In genomic region chr21:33025471-33026298, GRCh38 we compare ENCODE assay signal across 10 cellular contexts. TPM values are rescaled to one million over a fixed set of nuclear protein-coding genes. Genes with fewer than 3 reads are reported as not detected.
DNase-seq lines count a peak whose midpoint lies in the region; ATAC-seq, FAIRE-seq and TF ChIP-seq lines count a peak whose summit lies in the region.
"Had no signal": no experiment of that assay in that cellular context is flagged by ENCODE, and none has a peak within 500 bp of the region (broad histone marks: within the 10 kb centered on the region; RNA-seq: fewer than 3 reads in every experiment).

Gene OLIG2 (plus strand): TSS chr21:33025935. CDS start chr21:33026863, 928 bp downstream.

- in situ Hi-C loops in K562 (cut with MboI), result no loop called here

- no peaks in the 10 kb centered on the region for H3K9me1 ChIP-seq in K562 (ENCODE audit: control insufficient read depth, insufficient read depth, low read length)

- H3K4me2 ChIP-seq in K562 (ENCODE audit: insufficient read depth, low read length), result no peak within 1 kb of the TSS
- peak within 1 kb of the TSS; percentile 79 for H3K4me2 ChIP-seq in neural progenitor cell

- no peaks in the 10 kb centered on the region for H3K79me2 ChIP-seq in K562 (ENCODE audit: control insufficient read depth, insufficient read depth, low read length)
- no peaks in the 10 kb centered on the region for H3K79me2 ChIP-seq in neural progenitor cell (ENCODE audit: low read depth)

- no peak for FAIRE-seq in K562 (lab: Jason Lieb, UNC)

- H3K27me3 ChIP-seq in K562 (ENCODE audit: control insufficient read depth in 2 of 2, insufficient read depth in 2 of 2, low read length in 2 of 2) (peaks cover 78 to 88% of the 10 kb centered on the region in 2 experiments), neural progenitor cell (peaks cover 100% of the 10 kb centered on the region), thyroid gland (peaks cover 57% of the 10 kb centered on the region), tibial nerve (peaks cover 14 to 99% of the 10 kb centered on the region in 2 donors)

- DNase-seq in EH (ENCODE audit: low read depth) (peak; percentile 18), NCI-H1694 (lab: John Stamatoyannopoulos, UW) (peak; percentile 62), K562 (ENCODE audit: extremely low read depth in 1 of 4, low spot score in 3 of 4) (peak in 3 of 4 experiments; percentile 32 to 38 (median 36)), neural progenitor cell (ENCODE audit: low spot score) (peak; percentile 96), thyroid gland (no peak), NAMALWA (ENCODE audit: low spot score) (no peak), tibial nerve (ENCODE audit: low spot score in 2 of 2) (no peak), T1000 (lab: John Stamatoyannopoulos, UW) (no peak)

- intact Hi-C loops in K562 (cut with micrococcal nuclease) (no loop called here), thyroid gland (cut with DNase I) (no loop called here)

- ATAC-seq in K562, result peak; percentile 22; the same call in 1 of the 3 replicates

- H3K4me3 Mint-ChIP-seq in neural progenitor cell, result peak within 1 kb of the TSS; percentile 88

- H2AFZ ChIP-seq in K562 (ENCODE audit: low read depth, low read length) (no peak within 1 kb of the TSS), neural progenitor cell (replicated peaks) (peak within 1 kb of the TSS; percentile 59)

- H3K27ac ChIP-seq in K562 (ENCODE audit: extremely low read depth, low read depth, low read length) (no peak within 1 kb of the TSS), neural progenitor cell (no peak within 1 kb of the TSS), thyroid gland (no peak within 1 kb of the TSS), tibial nerve (no peak within 1 kb of the TSS)

- TF ChIP-seq CTCF in K562 (IDR thresholded peaks at IDR 0.05 in 2 of 3, conservative IDR thresholded peaks at IDR 0.05 in 1 of 3; ENCODE audit: insufficient read depth in 2 of 3, low read depth in 1 of 3, low read length in 3 of 3) (no peak), neural progenitor cell (IDR thresholded peaks at IDR 0.05) (no peak), thyroid gland (IDR thresholded peaks at IDR 0.05) (no peak), tibial nerve (IDR thresholded peaks at IDR 0.05) (no peak)

- peaks cover 4% of the 10 kb centered on the region for H3K36me3 Mint-ChIP-seq in neural progenitor cell

- CTCF ChIA-PET in K562 (lab: Yijun Ruan, JAX; ENCODE audit: low intra/inter-chr PET ratio), result no interaction called here

- H3K4me1 Mint-ChIP-seq in neural progenitor cell, result peaks cover 35% of the 10 kb centered on the region

- no TSS peak for BruUV-seq in K562 (replicated peaks; lab: Mats Ljungman, UMichigan)

- H3K9ac ChIP-seq in K562 (ENCODE audit: insufficient read depth in 1 of 2, low read depth in 2 of 2, low read length in 2 of 2) (no peak within 1 kb of the TSS), neural progenitor cell (no peak within 1 kb of the TSS)

- no peak for TF ChIP-seq RAD21 in K562 (CRISPR knock-in tag; conservative IDR thresholded peaks at IDR 0.05 in 1 of 2, IDR thresholded peaks at IDR 0.05 in 1 of 2)

- 8% methylated on average over 30 of the region's 52 CpGs for WGBS in K562 (ENCODE audit: insufficient coverage, low coverage, missing lambda C conversion rate)
- 2% methylated on average over 17 to 48 of the region's 52 CpGs for WGBS in thyroid gland, 2 donors
- 2 to 3% methylated on average over 29 to 41 of the region's 52 CpGs for WGBS in tibial nerve, 2 donors

- peaks cover 8% of the 10 kb centered on the region; the same call in 1 of the 2 replicates for H4K20me1 ChIP-seq in K562 (replicated peaks; ENCODE audit: control insufficient read depth, insufficient read depth, low read length)
- H4K20me1 ChIP-seq in neural progenitor cell (ENCODE audit: low read depth), result peaks cover 93% of the 10 kb centered on the region

- H3K36me3 ChIP-seq in K562 (ENCODE audit: control insufficient read depth, insufficient read depth, low read length) (no peaks in the 10 kb centered on the region), neural progenitor cell (no peaks in the 10 kb centered on the region), thyroid gland (no peaks in the 10 kb centered on the region), tibial nerve (no peaks in the 10 kb centered on the region)

- POLR2A ChIA-PET in K562 (lab: Yijun Ruan, JAX), result interaction anchor here (0.5 kb wide), 1 partner anchor 27 kb away, joined by 3 read pairs; no protein-coding TSS in a partner anchor

- no peaks in the 10 kb centered on the region for H3K9me3 ChIP-seq in K562 (replicated peaks; ENCODE audit: control insufficient read depth, insufficient read depth, low read depth, low read length)
- H3K9me3 ChIP-seq in neural progenitor cell (ENCODE audit: low read depth), result no peaks in the 10 kb centered on the region
- no peaks in the 10 kb centered on the region for H3K9me3 ChIP-seq in thyroid gland
- no peaks in the 10 kb centered on the region for H3K9me3 ChIP-seq in tibial nerve

- H3K9me3 Mint-ChIP-seq in neural progenitor cell, result peaks cover 8% of the 10 kb centered on the region

- H3K27ac Mint-ChIP-seq in neural progenitor cell, result peak within 1 kb of the TSS; percentile 38

- no peak within 1 kb of the TSS for H3K4me3 ChIP-seq in K562
- H3K4me3 ChIP-seq in neural progenitor cell, result peak within 1 kb of the TSS; percentile 49
- H3K4me3 ChIP-seq in thyroid gland (replicated peaks in 1 of 3), result no peak within 1 kb of the TSS
- H3K4me3 ChIP-seq in tibial nerve, result peak within 1 kb of the TSS in 1 of 4 donors; percentile 15

- H3K27me3 Mint-ChIP-seq in neural progenitor cell (ENCODE audit: insufficient read depth, low read depth), result peaks cover 72% of the 10 kb centered on the region

- TF ChIP-seq POLR2A in K562 (conservative IDR thresholded peaks at IDR 0.05) (no peak), thyroid gland (IDR thresholded peaks at IDR 0.05) (no peak), tibial nerve (IDR thresholded peaks at IDR 0.05) (no peak)

- no peak for TF ChIP-seq EP300 in K562 (IDR thresholded peaks at IDR 0.05; ENCODE audit: low read length)
- no peak for TF ChIP-seq EP300 in tibial nerve (IDR thresholded peaks at IDR 0.05)

- H3K4me1 ChIP-seq in K562 (replicated peaks in 1 of 2; ENCODE audit: control insufficient read depth in 2 of 2, insufficient read depth in 2 of 2, low read length in 2 of 2), result peaks cover 0 to 14% of the 10 kb centered on the region in 2 experiments; a peak in 1 of 5 replicates
- peaks cover 18% of the 10 kb centered on the region for H3K4me1 ChIP-seq in neural progenitor cell
- peaks cover 0 to 30% of the 10 kb centered on the region in 2 donors for H3K4me1 ChIP-seq in thyroid gland
- H3K4me1 ChIP-seq in tibial nerve, result peaks cover 0 to 81% (median 25%) of the 10 kb centered on the region in 4 donors

- peaks cover 34% of the 10 kb centered on the region for H3F3A ChIP-seq in neural progenitor cell (ENCODE audit: low read depth)

TF ChIP-seq in K562, 482 proteins besides CTCF, POLR2A, EP300 and RAD21:
- TF ChIP-seq MCM2 (IDR thresholded peaks at IDR 0.05; ENCODE audit: low read depth), result no peak
- no peak for TF ChIP-seq HDGF (IDR thresholded peaks at IDR 0.05)
- TF ChIP-seq FOXJ3 (CRISPR knock-in tag; IDR thresholded peaks at IDR 0.05), result no peak
- no peak for TF ChIP-seq SIN3B (IDR thresholded peaks at IDR 0.05; ENCODE audit: low read depth)
TF ChIP-seq in K562: peak in this region for 0.

RNA-seq across cellular contexts. Expression of gene OLIG2, which starts in this region (rescaled TPM):
- total RNA-seq in K562 (2011; cell fraction: chromatin; rRNA removed; ENCODE audit: low replicate concordance), result not detected in 2 replicates
- not detected in 2 replicates for total RNA-seq in K562 (2011; cell fraction: nucleolus; rRNA removed)
- not detected in 2 replicates for total RNA-seq in K562 (2011; cell fraction: nucleoplasm; rRNA removed)
- not detected in 2 replicates for total RNA-seq in K562 (2014; rRNA removed)
- not detected in 2 replicates for total RNA-seq in K562 (2014; rRNA removed; fragmentation: Illumina TruSeq; extraction: Trizol)
- total RNA-seq in K562 (2015; rRNA removed; fragmentation: Illumina TruSeq; extraction: Trizol), result not detected in 2 replicates
- not detected in 2 replicates for total RNA-seq in K562 (2021)
- polyA plus RNA-seq in K562 (2011; rRNA removed), result not detected in 2 replicates
- polyA plus RNA-seq in K562 (2011; cell fraction: cytosol; rRNA removed), result not detected in 2 replicates
- polyA plus RNA-seq in K562 (2011; cell fraction: nucleus; rRNA removed), result not detected in 2 replicates
- polyA plus RNA-seq in K562 (2012), result not detected in 2 replicates
- polyA plus RNA-seq in K562 (2014; fragmentation: Illumina TruSeq; extraction: Trizol), result not detected in 2 replicates
- polyA plus RNA-seq in K562 (2014; fragmentation: Nextera tagmentation; extraction: Ambion mirVana), result not detected
- not detected in 2 replicates for polyA plus RNA-seq in K562 (2014; rRNA removed)
- polyA minus RNA-seq in K562 (2011; rRNA and poly(A)+ RNA removed), result not detected in 2 replicates
- polyA minus RNA-seq in K562 (2011; cell fraction: cytosol; rRNA and poly(A)+ RNA removed), result not detected in 2 replicates
- not detected in 2 replicates for polyA minus RNA-seq in K562 (2011; cell fraction: nucleus; rRNA and poly(A)+ RNA removed)
- 0.15 TPM in 1 of 2 replicates, not detected in the other for total RNA-seq in neural progenitor cell (ENCODE audit: low replicate concordance)
- total RNA-seq in thyroid gland, result under 1 TPM in 1 of 4 donors, not detected in 3; 0.11 TPM
- total RNA-seq in tibial nerve, result 1 to 10 TPM in 1 of 4 donors, under 1 TPM in 1, not detected in 2; 0.21 to 1.3 TPM
- total RNA-seq: activated CD8-positive, alpha-beta memory T cell treated with anti-CD3 and anti-CD28 coated beads for 36 hours; lung microvascular endothelial cell had no signal

Comparison
In these comparisons a context has a peak if more than half of its experiments do, and no peak if none do; other contexts are left out.
1. Peak in DNase-seq and ATAC-seq in K562; RNA of the gene not detected or under 1 TPM.
2. Peak in DNase-seq, H3K4me3 ChIP-seq and H3K4me2 ChIP-seq in neural progenitor cell; RNA of the gene not detected or under 1 TPM.
3. DNase-seq: peak in EH (single experiment) and NCI-H1694 (single experiment); none in thyroid gland (0 of 2), NAMALWA (single experiment), tibial nerve (0 of 2) and T1000 (single experiment).